In genomic region chr22:20131856-20132685, GRCh38 we compare ENCODE assay signal across 6 cellular contexts. TPM values are rescaled to one million over a fixed set of nuclear protein-coding genes. Genes with fewer than 3 reads are reported as not detected.
DNase-seq lines count a peak whose midpoint lies in the region; ATAC-seq and TF ChIP-seq lines count a peak whose summit lies in the region.

No MANE protein-coding gene starts in this region.

- CTCF ChIA-PET in WTC11 (lab: Charles Lee): no interaction called here

- H3K27me3 Mint-ChIP-seq in WTC11 (ENCODE audit: low read depth): no peaks in the 10 kb centered on the region

- H3K4me1 Mint-ChIP-seq in WTC11: 0 out of 2 replicates have a peak, but pooled peaks cover 6% of the 10 kb centered on the region

- peak overlapping the region; percentile 62 for H3K4me3 Mint-ChIP-seq in WTC11

- H3K36me3 Mint-ChIP-seq in WTC11: peaks cover 8% of the 10 kb centered on the region

- peak; percentile 2 for ATAC-seq in GM21786 (IDR thresholded peaks at IDR 0.05; ENCODE audit: unreplicated experiment)
- no peak for ATAC-seq in WTC11
- no peak for ATAC-seq in GM18517 (IDR thresholded peaks at IDR 0.05; ENCODE audit: unreplicated experiment)
- no peak for ATAC-seq in GM21515 (IDR thresholded peaks at IDR 0.05; ENCODE audit: unreplicated experiment)
- ATAC-seq in HG02938 (IDR thresholded peaks at IDR 0.05; ENCODE audit: unreplicated experiment): no peak

- H3K9me3 Mint-ChIP-seq in WTC11: no peaks in the 10 kb centered on the region

- POLR2A ChIA-PET in WTC11 (lab: Charles Lee): no interaction called here

- no peak for DNase-seq in WTC11 (ENCODE audit: low spot score)
- DNase-seq in iPS-NIHi11 (ENCODE audit: low spot score): peak; percentile 65

- no peak for TF ChIP-seq CTCF in WTC11 (IDR thresholded peaks at IDR 0.05)

- no peak overlapping the region for H3K27ac Mint-ChIP-seq in WTC11

TF ChIP-seq in WTC11, 78 proteins besides CTCF, POLR2A, EP300 and RAD21:
- no peak for TF ChIP-seq MYBL2 (CRISPR knock-in tag; IDR thresholded peaks at IDR 0.05)
- TF ChIP-seq ZNF423 (CRISPR knock-in tag; IDR thresholded peaks at IDR 0.05): no peak
- no peak for TF ChIP-seq ZBTB21 (CRISPR knock-in tag; IDR thresholded peaks at IDR 0.05; ENCODE audit: borderline replicate concordance)
- no peak for TF ChIP-seq NFYB (CRISPR knock-in tag; conservative IDR thresholded peaks at IDR 0.05; ENCODE audit: low read depth)

RNA-seq across cellular contexts. Expression of gene ZDHHC8, which starts 0.5 kb away (rescaled TPM):
- 72.3 to 79.7 TPM (median 77.6 TPM) in 3 replicates for total RNA-seq in WTC11 (2021)

RNA-seq across cellular contexts. Expression of gene TRMT2A, which starts 15.0 kb away (rescaled TPM):
- total RNA-seq in WTC11 (2021): 52.0 to 68.6 TPM (median 53.7 TPM) in 3 replicates

RNA-seq across cellular contexts. Expression of gene RANBP1, which starts 16.2 kb away (rescaled TPM):
- 379 to 443 TPM (median 400 TPM) in 3 replicates for total RNA-seq in WTC11 (2021)

RNA-seq across cellular contexts. Expression of gene CCDC188, which starts 18.8 kb away (rescaled TPM):
- total RNA-seq in WTC11 (2021): not detected in 3 replicates

RNA-seq across cellular contexts. Expression of gene DGCR8, which starts 52.0 kb away (rescaled TPM):
- total RNA-seq in WTC11 (2021): 39.5 to 55.0 TPM (median 41.2 TPM) in 3 replicates
